In genomic region chr12:56267443-56268071, GRCh38 we compare ENCODE assay signal across 8 cellular contexts. TPM values are rescaled to one million over a fixed set of nuclear protein-coding genes. Genes with fewer than 3 reads are reported as not detected.
A peak's percentile ranks its signal among the peaks of the same experiment; 100 is the strongest.
DNase-seq lines count a peak whose midpoint lies in the region; ATAC-seq and FAIRE-seq lines count a peak whose summit lies in the region.

No MANE protein-coding gene starts in this region.

- H3K27me3 ChIP-seq in iPS DF 6.9 (ENCODE audit: control insufficient read depth, insufficient read depth, low read length), result no peaks in the 10 kb centered on the region

- ATAC-seq in GM18907 (IDR thresholded peaks at IDR 0.05; ENCODE audit: unreplicated experiment) (peak; percentile 24), HG03103 (IDR thresholded peaks at IDR 0.05; ENCODE audit: low read depth, unreplicated experiment) (peak; percentile 12), GM21423 (IDR thresholded peaks at IDR 0.05; ENCODE audit: unreplicated experiment) (no peak)
- no peak for ATAC-seq in activated naive CD4-positive, alpha-beta T cell treated with anti-CD3 and anti-CD28 coated beads, Interleukin-2, amount 50 U/mL, for 72 hours

- FAIRE-seq in GM19239 (lab: Jason Lieb, UNC), result no peak

- no peaks in the 10 kb centered on the region for H3K36me3 Mint-ChIP-seq in activated naive CD4-positive, alpha-beta T cell treated with anti-CD3 and anti-CD28 coated beads, Interleukin-2, amount 50 U/mL, for 72 hours

- DNase-seq in activated naive CD4-positive, alpha-beta T cell treated with anti-CD3 and anti-CD28 coated beads, Interleukin-2, amount 50 U/mL, for 72 hours (ENCODE audit: low spot score in 2 of 2), result no peak
- DNase-seq in iPS DF 6.9 (ENCODE audit: low read depth, low spot score) (no peak), GM19239 (ENCODE audit: insufficient read length, low spot score) (no peak)
- DNase-seq in stimulated activated CD4-positive, alpha-beta T cell treated with anti-CD3 and anti-CD28 coated beads, Interleukin-1b, Interleukin-23, amount 100 ng/mL, for 48 hours, result no peak

- WGBS in iPS DF 6.9 (ENCODE audit: insufficient coverage, insufficient read length), result no CpG with 5 or more reads among the region's 21 CpGs

- no peaks in the 10 kb centered on the region for H3K4me1 ChIP-seq in iPS DF 6.9 (ENCODE audit: control insufficient read depth, insufficient read depth, low read length)

- H3K4me3 ChIP-seq in iPS DF 6.9 (ENCODE audit: low read length) (peak overlapping the region; percentile 46; the same call in 1 of the 2 replicates), skin epidermis (peak overlapping the region; percentile 54 to 73 (median 68))

- H3K9me3 Mint-ChIP-seq in activated naive CD4-positive, alpha-beta T cell treated with anti-CD3 and anti-CD28 coated beads, Interleukin-2, amount 50 U/mL, for 72 hours, result no peaks in the 10 kb centered on the region

- H3K27ac ChIP-seq in iPS DF 6.9 (ENCODE audit: low read length), result no peak overlapping the region
- peak overlapping the region in 19 of 21 experiments; percentile 68 to 95 (median 90) for H3K27ac ChIP-seq in skin epidermis

- H3K36me3 ChIP-seq in iPS DF 6.9 (ENCODE audit: control insufficient read depth, insufficient read depth, low read length), result peaks cover 2% of the 10 kb centered on the region; the same call in 1 of the 2 replicates

- peak overlapping the region; percentile 7 to 79 for H3K27ac Mint-ChIP-seq in activated naive CD4-positive, alpha-beta T cell treated with anti-CD3 and anti-CD28 coated beads, Interleukin-2, amount 50 U/mL, for 72 hours

- no peaks in the 10 kb centered on the region for H3K9me3 ChIP-seq in iPS DF 6.9 (ENCODE audit: control insufficient read depth, insufficient read depth, low read length)

RNA-seq across cellular contexts. Expression of gene COQ10A, which starts 0.8 kb away (rescaled TPM):
- total RNA-seq in activated naive CD4-positive, alpha-beta T cell treated with anti-CD3 and anti-CD28 coated beads, Interleukin-2, amount 50 U/mL, for 72 hours, result 1 to 10 TPM; 5.2 to 6.3 TPM

RNA-seq across cellular contexts. Expression of gene ANKRD52, which starts 9.4 kb away (rescaled TPM):
- total RNA-seq in activated naive CD4-positive, alpha-beta T cell treated with anti-CD3 and anti-CD28 coated beads, Interleukin-2, amount 50 U/mL, for 72 hours, result 10 to 100 TPM; 26.4 to 35.8 TPM

RNA-seq across cellular contexts. Expression of gene CS, which starts 32.6 kb away (rescaled TPM):
- total RNA-seq in activated naive CD4-positive, alpha-beta T cell treated with anti-CD3 and anti-CD28 coated beads, Interleukin-2, amount 50 U/mL, for 72 hours, result 100 to 1,000 TPM; 319 to 351 TPM

RNA-seq across cellular contexts. Expression of gene SLC39A5, which starts 37.7 kb away (rescaled TPM):
- 1 to 10 TPM in 1 of 2 donors, under 1 TPM in 1; 0.51 to 2.0 TPM for total RNA-seq in activated naive CD4-positive, alpha-beta T cell treated with anti-CD3 and anti-CD28 coated beads, Interleukin-2, amount 50 U/mL, for 72 hours

RNA-seq across cellular contexts. Expression of gene NABP2, which starts 43.4 kb away (rescaled TPM):
- 10 to 100 TPM; 60.7 to 90.5 TPM for total RNA-seq in activated naive CD4-positive, alpha-beta T cell treated with anti-CD3 and anti-CD28 coated beads, Interleukin-2, amount 50 U/mL, for 72 hours

Comparison
In these comparisons a context has a peak if more than half of its experiments do, and no peak if none do; other contexts are left out.
1. ATAC-seq: peak in GM18907 (single experiment) and HG03103 (single experiment); none in activated naive CD4-positive, alpha-beta T cell treated with anti-CD3 and anti-CD28 coated beads, Interleukin-2, amount 50 U/mL, for 72 hours (0 of 2) and GM21423 (single experiment).